26 cellular contexts compared by ENCODE assay signal in the genomic region with DNA sequence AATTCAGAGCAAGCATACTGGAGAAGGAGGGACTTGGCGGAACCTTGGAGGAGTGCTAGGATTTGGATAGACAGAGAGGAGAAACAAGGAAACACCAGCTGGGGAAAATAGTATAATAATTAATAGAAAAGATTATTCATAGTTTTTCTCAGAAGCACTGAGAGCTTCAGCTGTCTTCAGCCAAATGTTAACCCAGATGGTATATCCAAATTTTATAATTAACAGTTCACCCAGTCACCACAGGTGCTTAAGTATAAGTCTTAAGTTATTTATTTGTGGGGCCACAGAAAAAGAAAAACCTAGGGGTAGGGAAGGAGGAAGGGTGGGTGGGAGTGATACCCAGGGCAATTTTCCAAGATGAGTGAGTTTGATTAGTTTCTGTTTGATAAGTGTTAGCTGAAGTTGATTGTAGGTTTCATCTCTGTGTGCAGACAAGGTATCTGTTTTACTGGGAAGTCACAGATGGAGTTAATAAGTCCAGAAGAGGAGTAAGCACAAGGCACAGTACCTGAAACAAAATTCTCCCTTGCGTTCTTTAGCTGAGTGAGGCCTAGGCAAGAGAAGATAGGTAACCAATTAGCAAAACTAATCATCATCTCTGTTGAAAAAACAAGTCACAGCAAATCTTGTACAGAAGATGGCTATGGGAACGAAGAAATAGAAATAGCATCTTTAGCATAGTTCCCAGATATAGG.
"Had no signal": no experiment of that assay in that cellular context is flagged by ENCODE, and none has a peak within 500 bp of the region (broad histone marks: within the 10 kb centered on the region; RNA-seq: fewer than 3 reads in every experiment).

No MANE protein-coding gene starts in this region.

- H3K27me3 ChIP-seq: ascending aorta, body of pancreas, MG63, Peyer's patch, SJSA1 had no signal

- H3K4me1 ChIP-seq: ascending aorta, body of pancreas, Peyer's patch, SJSA1 had no signal

- H3K27ac ChIP-seq: ascending aorta, body of pancreas, Peyer's patch, RWPE1, SJSA1 had no signal

- DNase-seq: activated CD4-positive, alpha-beta T cell treated with anti-CD3 and anti-CD28 coated beads for 4 hours; activated CD8-positive, alpha-beta T cell treated with anti-CD3 and anti-CD28 coated beads, Interleukin-2, amount 10 ng/mL, durations not matched to agents 7 days and 5 days; activated effector memory CD4-positive, alpha-beta T cell treated with anti-CD3 and anti-CD28 coated beads, Interleukin-2, amount 50 U/mL, for 16 hours; activated naive CD4-positive, alpha-beta T cell treated with Interleukin-2 at 50 U/mL for 16 hours; activated naive CD8-positive, alpha-beta T cell treated with anti-CD3 and anti-CD28 coated beads, Interleukin-2, amount 50 U/mL, for 24 hours; activated T-cell treated with anti-CD3 and anti-CD28 coated beads, Interleukin-2, amount 50 U/mL, for 24 hours; amniotic stem cell; body of pancreas; central memory CD4-positive, alpha-beta T cell; MG63; MV-4-11; NCI-H1092 treated with DMSO at 0.1 percent for 48 hours; NCI-H1417 treated with DMSO at 0.1 percent for 48 hours; NCI-H1694; NCI-H2029; NCI-H2107; NCI-H345; Peyer's patch; Right ventricle myocardium superior had no signal

- H3K36me3 Mint-ChIP-seq: activated naive CD4-positive, alpha-beta T cell treated with anti-CD3 and anti-CD28 coated beads, Interleukin-2, amount 50 U/mL, for 72 hours had no signal

- H3K27me3 Mint-ChIP-seq: activated naive CD8-positive, alpha-beta T cell treated with anti-CD3 and anti-CD28 coated beads, Interleukin-2, amount 50 U/mL, for 24 hours; activated T-cell treated with anti-CD3 and anti-CD28 coated beads, Interleukin-2, amount 50 U/mL, for 24 hours had no signal

- H3K4me1 Mint-ChIP-seq: activated naive CD8-positive, alpha-beta T cell treated with anti-CD3 and anti-CD28 coated beads, Interleukin-2, amount 50 U/mL, for 24 hours had no signal

- H3K9me3 Mint-ChIP-seq: T-helper 1 cell treated with Interleukin-12 subunit alpha and Interleukin-12 subunit beta and Interleukin-4 antibody, amounts not matched to agents 30 μg/mL and 1 μg/mL, for 36 hours had no signal

- H3K9me3 ChIP-seq: ascending aorta, body of pancreas, MG63, Peyer's patch, SJSA1 had no signal

- H3K36me3 ChIP-seq: ascending aorta, MG63, Peyer's patch, SJSA1 had no signal

- H3K4me3 ChIP-seq: ascending aorta, body of pancreas, MG63, Peyer's patch, SJSA1 had no signal

- H3K27ac Mint-ChIP-seq: activated CD8-positive, alpha-beta T cell treated with anti-CD3 and anti-CD28 coated beads, Interleukin-2, amount 10 ng/mL, durations not matched to agents 7 days and 5 days; activated naive CD4-positive, alpha-beta T cell treated with anti-CD3 and anti-CD28 coated beads, Interleukin-2, amount 50 U/mL, for 72 hours; activated naive CD8-positive, alpha-beta T cell treated with anti-CD3 and anti-CD28 coated beads, Interleukin-2, amount 50 U/mL, for 24 hours; activated T-cell treated with anti-CD3 and anti-CD28 coated beads, Interleukin-2, amount 50 U/mL, for 24 hours; T-helper 1 cell treated with Interleukin-12 subunit alpha and Interleukin-12 subunit beta and Interleukin-4 antibody, amounts not matched to agents 30 μg/mL and 1 μg/mL, for 36 hours had no signal

- H3K4me3 Mint-ChIP-seq: activated CD8-positive, alpha-beta T cell treated with anti-CD3 and anti-CD28 coated beads, Interleukin-2, amount 10 ng/mL, durations not matched to agents 7 days and 5 days; activated naive CD8-positive, alpha-beta T cell treated with anti-CD3 and anti-CD28 coated beads, Interleukin-2, amount 50 U/mL, for 24 hours; activated T-cell treated with anti-CD3 and anti-CD28 coated beads, Interleukin-2, amount 50 U/mL, for 24 hours; T-helper 1 cell treated with Interleukin-12 subunit alpha and Interleukin-12 subunit beta and Interleukin-4 antibody, amounts not matched to agents 30 μg/mL and 1 μg/mL, for 36 hours had no signal

- ATAC-seq: activated CD4-positive, CD25-positive, alpha-beta regulatory T cell treated with anti-CD3 and anti-CD28 coated beads, Interleukin-2, amount 50 U/mL, for 24 hours; activated CD8-positive, alpha-beta T cell treated with anti-CD3 and anti-CD28 coated beads, Interleukin-2, amount 10 ng/mL, durations not matched to agents 7 days and 5 days; activated naive CD4-positive, alpha-beta T cell treated with anti-CD3 and anti-CD28 coated beads, Interleukin-2, amount 50 U/mL, for 72 hours; activated naive CD8-positive, alpha-beta T cell treated with anti-CD3 and anti-CD28 coated beads, Interleukin-2, amount 50 U/mL, for 24 hours; body of pancreas; SK-N-SH treated with all-trans-retinoic acid at 6 μM for 48 hours had no signal
